Comparison of ENCODE assay signal across 10 cellular contexts in genomic region chr13:45142440-45143345, GRCh38. TPM values are rescaled to one million over a fixed set of nuclear protein-coding genes. Genes with fewer than 3 reads are reported as not detected.
DNase-seq lines count a peak whose midpoint lies in the region; ATAC-seq and TF ChIP-seq lines count a peak whose summit lies in the region.
"Had no signal": no experiment of that assay in that cellular context is flagged by ENCODE, and none has a peak within 500 bp of the region (broad histone marks: within the 10 kb centered on the region; RNA-seq: fewer than 3 reads in every experiment).

No MANE protein-coding gene starts in this region.

- H3K9me3 ChIP-seq in right cardiac atrium (ENCODE audit: control insufficient read depth, low read length) = no peaks in the 10 kb centered on the region

- H3K4me1 ChIP-seq in right cardiac atrium (ENCODE audit: control insufficient read depth, insufficient read depth, low read length) = no peaks in the 10 kb centered on the region

- ATAC-seq in right cardiac atrium (peak; percentile 37 to 48), Right ventricle myocardium superior (ENCODE audit: poor library complexity) (no peak), memory B cell (ENCODE audit: low read depth) (no peak), GM21447 (IDR thresholded peaks at IDR 0.05; ENCODE audit: unreplicated experiment) (no peak)

- intact Hi-C loops in right cardiac atrium (cut with DNase I) = no loop called here
- intact Hi-C loops in Right ventricle myocardium superior (cut with DNase I) = no loop called here

- no peak overlapping the region for H3K27ac ChIP-seq in right cardiac atrium (ENCODE audit: low read length)
- peak overlapping the region; percentile 13 for H3K27ac ChIP-seq in brain microvascular endothelial cell

- H3K4me1 Mint-ChIP-seq in memory B cell = peaks cover 21% of the 10 kb centered on the region

- H3K4me3 Mint-ChIP-seq in memory B cell = no peak overlapping the region

- H3K27me3 Mint-ChIP-seq in memory B cell = no peaks in the 10 kb centered on the region

- DNase-seq in right cardiac atrium = no peak
- no peak for DNase-seq in Right ventricle myocardium superior
- no peak for DNase-seq in brain microvascular endothelial cell
- no peak for DNase-seq in memory B cell (ENCODE audit: low spot score in 2 of 2)
- DNase-seq in stimulated activated CD4-positive, alpha-beta T cell treated with anti-CD3 and anti-CD28 coated beads, Interleukin-2, amount 100 ng/mL, for 24 hours = no peak
- no peak for DNase-seq in HK-2 (ENCODE audit: unreplicated experiment)
- no peak for DNase-seq in NCI-H2107 treated with DMSO at 0.1 percent for 48 hours (lab: John Stamatoyannopoulos, UW; ENCODE audit: unreplicated experiment)
- DNase-seq: NCI-H1436, SHP77 treated with DMSO at 0.1 percent for 48 hours had no signal

- in situ Hi-C loops in brain microvascular endothelial cell (cut with HindIII; ENCODE audit: low pct_ligation_motif_present, low sequenced_read_pairs) = no loop called here

- H3K27me3 ChIP-seq in right cardiac atrium (ENCODE audit: control insufficient read depth, insufficient read depth) (no peaks in the 10 kb centered on the region), brain microvascular endothelial cell (replicated peaks) (no peaks in the 10 kb centered on the region)

- WGBS in right cardiac atrium = 85% methylated on average over 4 of the region's 4 CpGs

- H3K27ac Mint-ChIP-seq in memory B cell = peak overlapping the region; percentile 68

- no peaks in the 10 kb centered on the region for H3K36me3 ChIP-seq in brain microvascular endothelial cell (replicated peaks)

- no peak overlapping the region for H3K4me3 ChIP-seq in right cardiac atrium (ENCODE audit: low read length)
- no peak overlapping the region for H3K4me3 ChIP-seq in brain microvascular endothelial cell (ENCODE audit: low read depth, low read length)

- peaks cover 28% of the 10 kb centered on the region for H3K36me3 Mint-ChIP-seq in memory B cell

- no peak for TF ChIP-seq CTCF in brain microvascular endothelial cell (IDR thresholded peaks at IDR 0.05; ENCODE audit: low read depth, low read length, missing control alignments)

- no peaks in the 10 kb centered on the region for H3K9me3 Mint-ChIP-seq in memory B cell

RNA-seq across cellular contexts. Expression of gene GTF2F2, which starts 22.4 kb away (rescaled TPM):
- total RNA-seq in right cardiac atrium (10 to 100 TPM; 13.6 to 18.1 (median 16.2) TPM), Right ventricle myocardium superior (22.3 TPM)
- 19.8 TPM for polyA plus RNA-seq in right cardiac atrium

RNA-seq across cellular contexts. Expression of gene KCTD4, which starts 58.2 kb away (rescaled TPM):
- total RNA-seq in right cardiac atrium (under 1 TPM in 2 of 4 donors, not detected in 2; 0.17 to 0.34 TPM), Right ventricle myocardium superior (not detected)
- polyA plus RNA-seq in right cardiac atrium = 0.48 TPM

Comparison
In these comparisons a context has a peak if more than half of its experiments do, and no peak if none do; other contexts are left out.
1. ATAC-seq: peak in right cardiac atrium (2 of 2); none in Right ventricle myocardium superior (single experiment), memory B cell (single experiment) and GM21447 (single experiment).